15 cellular contexts compared by ENCODE assay signal in the genomic region with DNA sequence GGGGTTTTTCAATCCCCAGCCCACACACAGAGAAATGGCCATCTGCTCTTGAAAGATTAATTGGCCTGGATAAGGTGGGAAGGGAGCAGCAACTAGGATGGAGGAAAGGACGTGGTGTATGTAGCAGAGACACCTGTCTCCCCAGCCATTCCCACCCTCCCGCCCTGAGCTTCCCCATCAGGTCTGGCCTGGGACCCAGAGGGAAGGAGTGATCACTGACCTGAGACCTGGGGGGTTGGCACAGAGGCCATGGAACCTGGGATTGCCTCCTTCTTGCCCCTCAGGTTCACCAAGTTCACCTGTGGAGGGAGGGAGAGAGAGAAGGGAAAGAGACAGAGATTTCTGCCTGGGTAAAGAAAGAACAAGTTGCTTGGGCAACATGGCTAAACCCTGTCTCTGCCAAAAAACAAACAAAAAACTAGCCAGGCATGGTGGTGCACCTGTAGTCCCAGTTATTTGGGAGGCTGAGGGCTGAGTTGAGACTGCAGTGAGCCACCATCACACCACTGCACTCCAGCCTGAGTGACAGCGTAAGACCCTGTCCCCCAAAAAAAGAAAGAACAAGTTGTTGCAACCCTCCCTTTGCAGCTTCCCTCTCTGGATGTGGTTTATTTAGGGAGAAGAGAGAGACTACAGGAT. TPM values are rescaled to one million over a fixed set of nuclear protein-coding genes. Genes with fewer than 3 reads are reported as not detected.
DNase-seq lines count a peak whose midpoint lies in the region; ATAC-seq and TF ChIP-seq lines count a peak whose summit lies in the region.
"Had no signal": no experiment of that assay in that cellular context is flagged by ENCODE, and none has a peak within 500 bp of the region (broad histone marks: within the 10 kb centered on the region; RNA-seq: fewer than 3 reads in every experiment).

No MANE protein-coding gene starts in this region.

- DNase-seq in coronary artery (ENCODE audit: low spot score): peak; percentile 50
- peak; percentile 59 for DNase-seq in osteocyte (ENCODE audit: extremely low spot score, unreplicated experiment)
- DNase-seq in vagina (ENCODE audit: extremely low spot score in 2 of 2): peak; percentile 64 to 79
- no peak for DNase-seq in BE2C
- DNase-seq in SKM-1 (lab: John Stamatoyannopoulos, UW; ENCODE audit: unreplicated experiment): no peak
- DNase-seq: CD8-positive, alpha-beta memory T cell; DMS53; GF-D8; H7 had no signal

- no peaks in the 10 kb centered on the region for H3K36me3 ChIP-seq in vagina
- no peaks in the 10 kb centered on the region for H3K36me3 ChIP-seq in BE2C

- H3K9me3 ChIP-seq in vagina (no peaks in the 10 kb centered on the region), BE2C (no peaks in the 10 kb centered on the region)
- H3K9me3 ChIP-seq: A549 had no signal

- no peak overlapping the region for H3K27ac Mint-ChIP-seq in osteocyte (ENCODE audit: unreplicated experiment)
- H3K27ac Mint-ChIP-seq: CD8-positive, alpha-beta memory T cell; GM23338 had no signal

- no peak for TF ChIP-seq POLR2A in vagina (IDR thresholded peaks at IDR 0.05)

- H3K4me1 Mint-ChIP-seq in osteocyte (ENCODE audit: unreplicated experiment): no peaks in the 10 kb centered on the region
- H3K4me1 Mint-ChIP-seq: CD8-positive, alpha-beta memory T cell had no signal

- intact Hi-C loops in vagina (cut with DNase I): no loop called here

- H3K27ac ChIP-seq in VCaP (peak overlapping the region; percentile 97), coronary artery (no peak overlapping the region), vagina (no peak overlapping the region)
- H3K27ac ChIP-seq: A549 had no signal

- peaks cover 6% of the 10 kb centered on the region for H3K27me3 Mint-ChIP-seq in osteocyte (ENCODE audit: unreplicated experiment)

- no peak overlapping the region for H3K4me3 ChIP-seq in coronary artery
- no peak overlapping the region for H3K4me3 ChIP-seq in vagina
- H3K4me3 ChIP-seq in BE2C (ENCODE audit: low read depth, low read length): no peak overlapping the region
- H3K4me3 ChIP-seq: A549, GM23338 had no signal

- TF ChIP-seq CTCF in VCaP (conservative IDR thresholded peaks at IDR 0.05): no peak
- no peak for TF ChIP-seq CTCF in coronary artery (IDR thresholded peaks at IDR 0.05)
- TF ChIP-seq CTCF in osteocyte (IDR thresholded peaks at IDR 0.05): no peak
- TF ChIP-seq CTCF in vagina (IDR thresholded peaks at IDR 0.05): no peak
- TF ChIP-seq CTCF in BE2C (IDR thresholded peaks at IDR 0.05; ENCODE audit: low read depth, low read length): no peak

- H3K9me3 Mint-ChIP-seq in osteocyte (ENCODE audit: unreplicated experiment): no peaks in the 10 kb centered on the region
- H3K9me3 Mint-ChIP-seq: CD8-positive, alpha-beta memory T cell; GM23338 had no signal

- H3K4me1 ChIP-seq in vagina (no peaks in the 10 kb centered on the region), BE2C (no peaks in the 10 kb centered on the region)
- H3K4me1 ChIP-seq: A549 had no signal

- no peaks in the 10 kb centered on the region for H3K27me3 ChIP-seq in vagina
- no peaks in the 10 kb centered on the region for H3K27me3 ChIP-seq in BE2C

- no peak overlapping the region for H3K4me3 Mint-ChIP-seq in osteocyte (ENCODE audit: unreplicated experiment)
- H3K4me3 Mint-ChIP-seq: CD8-positive, alpha-beta memory T cell; GM23338 had no signal

- no peaks in the 10 kb centered on the region for H3K36me3 Mint-ChIP-seq in osteocyte (ENCODE audit: unreplicated experiment)
- H3K36me3 Mint-ChIP-seq: CD8-positive, alpha-beta memory T cell had no signal

- ATAC-seq in HG02763 (IDR thresholded peaks at IDR 0.05; ENCODE audit: unreplicated experiment): no peak
- ATAC-seq: A549, GM23338 had no signal

RNA-seq across cellular contexts. Expression of a gene that starts 11.3 kb away (rescaled TPM):
- total RNA-seq in osteocyte (not detected in 2 replicates), vagina (7.9 TPM)
- 1.6 TPM for polyA plus RNA-seq in BE2C (2012; ENCODE audit: insufficient read depth, insufficient read length, low read depth)
- total RNA-seq: CD8-positive, alpha-beta memory T cell had no signal
- polyA plus RNA-seq: A549; AG04450; BJ; CD8-positive, alpha-beta memory T cell had no signal

RNA-seq across cellular contexts. Expression of a gene that starts 36.7 kb away (rescaled TPM):
- total RNA-seq in osteocyte: not detected in 2 replicates
- not detected for total RNA-seq in vagina
- not detected for polyA plus RNA-seq in BE2C (2012; ENCODE audit: insufficient read depth, insufficient read length, low read depth)
- total RNA-seq: CD8-positive, alpha-beta memory T cell; GM23338; H7 had no signal
- polyA plus RNA-seq: A549; AG04450; BJ; CD8-positive, alpha-beta memory T cell; GM23338 had no signal

RNA-seq across cellular contexts. Expression of a gene that starts 42.0 kb away (rescaled TPM):
- total RNA-seq in osteocyte: 13.7 and 14.7 TPM in 2 replicates
- total RNA-seq in vagina: 68.3 TPM
- not detected for polyA plus RNA-seq in BE2C (2012; ENCODE audit: insufficient read depth, insufficient read length, low read depth)

RNA-seq across cellular contexts. Expression of a gene that starts 42.4 kb away (rescaled TPM):
- not detected in 2 replicates for total RNA-seq in osteocyte
- not detected for total RNA-seq in vagina
- polyA plus RNA-seq in BE2C (2012; ENCODE audit: insufficient read depth, insufficient read length, low read depth): not detected
- total RNA-seq: CD8-positive, alpha-beta memory T cell; GM23338; H7 had no signal
- polyA plus RNA-seq: A549; AG04450; BJ; CD8-positive, alpha-beta memory T cell; GM23338 had no signal

Comparison
In these comparisons a context has a peak if more than half of its experiments do, and no peak if none do; other contexts are left out.
1. DNase-seq: peak in coronary artery (single experiment), osteocyte (single experiment) and vagina (2 of 2); none in BE2C (single experiment) and SKM-1 (single experiment).